Comparison of ENCODE assay signal across 8 cellular contexts in genomic region chr17:69327060-69327831, GRCh38. TPM values are rescaled to one million over a fixed set of nuclear protein-coding genes. Genes with fewer than 3 reads are reported as not detected.
DNase-seq lines count a peak whose midpoint lies in the region; ATAC-seq and TF ChIP-seq lines count a peak whose summit lies in the region.

TSS of gene ABCA5 (minus strand) at chr17:69327133. CDS start at chr17:69314415, 12,718 bp downstream.

- H3K9ac ChIP-seq in BLaER1 treated with 17β-estradiol and CSF1 and Interleukin-3, amounts not matched to agents 10 nM and 100 nM = peak within 1 kb of the TSS; percentile 71 to 86 (median 81)
- H3K9ac ChIP-seq in duodenal mucosa (ENCODE audit: low read depth in 1 of 2, low read length in 2 of 2) = peak within 1 kb of the TSS; percentile 85 to 92

- peak within 1 kb of the TSS; percentile 94 for H3K4me3 Mint-ChIP-seq in activated CD8-positive, alpha-beta T cell treated with anti-CD3 and anti-CD28 coated beads for 36 hours

- peaks cover 36% of the 10 kb centered on the region for H3K4me1 Mint-ChIP-seq in activated CD8-positive, alpha-beta T cell treated with anti-CD3 and anti-CD28 coated beads for 36 hours (ENCODE audit: low read depth)

- no peaks in the 10 kb centered on the region for H3K36me3 ChIP-seq in BLaER1 treated with 17β-estradiol and CSF1 and Interleukin-3, amounts not matched to agents 10 nM and 100 nM
- H3K36me3 ChIP-seq in duodenal mucosa (ENCODE audit: control insufficient read depth in 1 of 2, insufficient read depth in 2 of 2, low read length in 2 of 2) = no peaks in the 10 kb centered on the region

- H3K27me3 ChIP-seq in BLaER1 treated with 17β-estradiol and CSF1 and Interleukin-3, amounts not matched to agents 10 nM and 100 nM = peaks cover 11 to 23% (median 17%) of the 10 kb centered on the region in 11 experiments; a peak in 21 of 22 replicates
- H3K27me3 ChIP-seq in duodenal mucosa (ENCODE audit: control insufficient read depth in 1 of 2, insufficient read depth in 2 of 2, low read length in 2 of 2) = no peaks in the 10 kb centered on the region

- intact Hi-C loops in activated CD8-positive, alpha-beta T cell treated with anti-CD3 and anti-CD28 coated beads for 36 hours (cut with micrococcal nuclease) = no loop called here
- intact Hi-C loops in lower leg skin (cut with DNase I; ENCODE audit: low total_unique reads) = no loop called here

- WGBS in lower leg skin, 2 donors = 3 to 4% methylated on average over 25 to 34 of the region's 74 CpGs

- peaks cover 6% of the 10 kb centered on the region for H3K9me3 Mint-ChIP-seq in activated CD8-positive, alpha-beta T cell treated with anti-CD3 and anti-CD28 coated beads for 36 hours

- peak within 1 kb of the TSS; percentile 87 to 98 (median 94) for H3K4me2 ChIP-seq in BLaER1 treated with 17β-estradiol and CSF1 and Interleukin-3, amounts not matched to agents 10 nM and 100 nM

- no peaks in the 10 kb centered on the region for H4K20me1 ChIP-seq in BLaER1 treated with 17β-estradiol and CSF1 and Interleukin-3, amounts not matched to agents 10 nM and 100 nM

- peak; percentile 94 for ATAC-seq in GM19351 (IDR thresholded peaks at IDR 0.05; ENCODE audit: unreplicated experiment)
- ATAC-seq in HG03520 (IDR thresholded peaks at IDR 0.05; ENCODE audit: unreplicated experiment) = peak; percentile 96
- ATAC-seq in activated CD8-positive, alpha-beta T cell treated with anti-CD3 and anti-CD28 coated beads for 36 hours = peak; percentile 98

- H3K27ac ChIP-seq in BLaER1 treated with 17β-estradiol and CSF1 and Interleukin-3, amounts not matched to agents 10 nM and 100 nM = peak within 1 kb of the TSS; percentile 49 to 86 (median 76)
- H3K27ac ChIP-seq in duodenal mucosa (ENCODE audit: low read depth, low read length) = peak within 1 kb of the TSS; percentile 93

- peak in 1 of 2 donors; percentile 34 for TF ChIP-seq POLR2A in lower leg skin (IDR thresholded peaks at IDR 0.05)

- POLR2A ChIA-PET in activated CD8-positive, alpha-beta T cell treated with anti-CD3 and anti-CD28 coated beads for 36 hours (lab: Charles Lee) = interaction anchor here (0.7 to 1.4 kb wide), 5 partner anchors 8 to 922 kb away, joined by 3 to 5 read pairs (median 3); no protein-coding TSS in a partner anchor

- peak within 1 kb of the TSS; percentile 92 for H3K27ac Mint-ChIP-seq in activated CD8-positive, alpha-beta T cell treated with anti-CD3 and anti-CD28 coated beads for 36 hours

- H3K9me3 ChIP-seq in BLaER1 treated with 17β-estradiol and CSF1 and Interleukin-3, amounts not matched to agents 10 nM and 100 nM (replicated peaks in 1 of 11) = no peaks in the 10 kb centered on the region
- H3K9me3 ChIP-seq in duodenal mucosa (ENCODE audit: control insufficient read depth in 1 of 2, low read length in 2 of 2) = no peaks in the 10 kb centered on the region

- H3K4me3 ChIP-seq in BLaER1 treated with 17β-estradiol and CSF1 and Interleukin-3, amounts not matched to agents 10 nM and 100 nM = peak within 1 kb of the TSS; percentile 71 to 84 (median 80)
- H3K4me3 ChIP-seq in duodenal mucosa (ENCODE audit: low read depth in 1 of 2, low read length in 2 of 2) = peak within 1 kb of the TSS; percentile 80 to 86
- H3K4me3 ChIP-seq in lower leg skin (ENCODE audit: low read depth, poor library complexity, severe bottlenecking) = peak within 1 kb of the TSS; percentile 85

- peaks cover 2% of the 10 kb centered on the region for H3K27me3 Mint-ChIP-seq in activated CD8-positive, alpha-beta T cell treated with anti-CD3 and anti-CD28 coated beads for 36 hours

- no peak for TF ChIP-seq CTCF in activated CD8-positive, alpha-beta T cell treated with anti-CD3 and anti-CD28 coated beads for 36 hours (IDR thresholded peaks at IDR 0.05)
- no peak for TF ChIP-seq CTCF in lower leg skin (IDR thresholded peaks at IDR 0.05)

- H3K36me3 Mint-ChIP-seq in activated CD8-positive, alpha-beta T cell treated with anti-CD3 and anti-CD28 coated beads for 36 hours (ENCODE audit: low read depth) = peaks cover 6% of the 10 kb centered on the region

- CTCF ChIA-PET in activated CD8-positive, alpha-beta T cell treated with anti-CD3 and anti-CD28 coated beads for 36 hours (lab: Charles Lee) = interaction anchor here (1.9 to 2.0 kb wide), 2 partner anchors 8 to 68 kb away, joined by 6 to 8 read pairs; no protein-coding TSS in a partner anchor

- peaks cover 11 to 24% (median 17%) of the 10 kb centered on the region in 10 experiments for H3K4me1 ChIP-seq in BLaER1 treated with 17β-estradiol and CSF1 and Interleukin-3, amounts not matched to agents 10 nM and 100 nM
- H3K4me1 ChIP-seq in duodenal mucosa (ENCODE audit: control insufficient read depth in 1 of 2, insufficient read depth in 2 of 2, low read length in 2 of 2) = peaks cover 0 to 9% of the 10 kb centered on the region in 2 donors

- DNase-seq in NCI-H69 (lab: John Stamatoyannopoulos, UW) (peak; percentile 95), lower leg skin (ENCODE audit: low spot score in 2 of 2) (peak; percentile 78 to 96)
- DNase-seq in activated CD8-positive, alpha-beta T cell treated with anti-CD3 and anti-CD28 coated beads for 36 hours = peak; percentile 92
- DNase-seq in stimulated activated CD4-positive, alpha-beta T cell treated with anti-CD3 and anti-CD28 coated beads, Interleukin-4, amount 100 ng/mL, for 4 hours = peak; percentile 81 to 88

RNA-seq across cellular contexts. Expression of gene ABCA5, which starts in this region (rescaled TPM):
- total RNA-seq in activated CD8-positive, alpha-beta T cell treated with anti-CD3 and anti-CD28 coated beads for 36 hours = 10 to 100 TPM; 12.4 to 13.2 TPM
- 10 to 100 TPM; 36.9 to 63.3 (median 46.5) TPM for total RNA-seq in lower leg skin

Comparison
In these comparisons a context has a peak if more than half of its experiments do, and no peak if none do; other contexts are left out.
1. Peak in every context shown above with its lines: DNase-seq, ATAC-seq, H3K4me3 ChIP-seq and H3K27ac ChIP-seq.